8 cellular contexts compared by ENCODE assay signal in genomic region chr2:74507145-74507925, GRCh38. TPM values are rescaled to one million over a fixed set of nuclear protein-coding genes. Genes with fewer than 3 reads are reported as not detected.
DNase-seq lines count a peak whose midpoint lies in the region; ATAC-seq and TF ChIP-seq lines count a peak whose summit lies in the region.

TSS of gene PCGF1 (minus strand) at chr2:74507695. CDS start at chr2:74507668, 27 bp downstream.

- peaks cover 0 to 23% (median 16%) of the 10 kb centered on the region in 6 donors for H3K36me3 ChIP-seq in spleen

- peaks cover 92% of the 10 kb centered on the region for H3K27me3 Mint-ChIP-seq in WTC11 (ENCODE audit: low read depth)
- peaks cover 17 to 31% (median 24%) of the 10 kb centered on the region in 3 donors for H3K27me3 Mint-ChIP-seq in immature natural killer cell (ENCODE audit: low read depth in 3 of 3)

- peak within 1 kb of the TSS; percentile 97 to 100 (median 99) for H3K27ac ChIP-seq in spleen

- no peak for TF ChIP-seq POLR2A in spleen (IDR thresholded peaks at IDR 0.05)

- H3K4me1 Mint-ChIP-seq in WTC11 (peaks cover 29% of the 10 kb centered on the region), immature natural killer cell (peaks cover 57 to 59% of the 10 kb centered on the region in 2 donors)

- CTCF ChIA-PET in WTC11 (lab: Charles Lee), result interaction anchor here (1.1 to 3.0 kb wide), 6 partner anchors 8 to 80 kb away, joined by 3 to 13 read pairs (median 6); partner anchors contain the start of genes CCDC142, HTRA2 and TTC31

- DNase-seq in AG09309 (ENCODE audit: low read depth) (peak; percentile 93), NCI-H226 (peak; percentile 95), WTC11 (ENCODE audit: low spot score) (peak; percentile 99), cardiac fibroblast (ENCODE audit: low read depth in 2 of 2) (peak; percentile 98 to 99), immature natural killer cell (peak; percentile 98 to 99 (median 98)), spleen (peak; percentile 98)

- H3K27me3 ChIP-seq in spleen (replicated peaks in 1 of 7), result peaks cover 0 to 46% (median 21%) of the 10 kb centered on the region in 7 donors

- intact Hi-C loops in spleen (cut with DNase I; ENCODE audit: low total_unique reads), result no loop called here

- H3K4me3 Mint-ChIP-seq in WTC11, result peak within 1 kb of the TSS; percentile 99
- peak within 1 kb of the TSS; percentile 98 to 100 (median 99) for H3K4me3 Mint-ChIP-seq in immature natural killer cell

- peak within 1 kb of the TSS; percentile 100 for H3K27ac Mint-ChIP-seq in WTC11
- peak within 1 kb of the TSS; percentile 99 to 100 (median 100) for H3K27ac Mint-ChIP-seq in immature natural killer cell

- POLR2A ChIA-PET in WTC11 (lab: Charles Lee), result interaction anchor here (0.6 to 1.1 kb wide), 4 partner anchors 9 to 49 kb away, joined by 3 to 8 read pairs (median 3); partner anchors contain the start of genes LOXL3 and WBP1

- peak; percentile 53 for TF ChIP-seq CTCF in AG09309 (IDR thresholded peaks at IDR 0.05; ENCODE audit: control insufficient read depth, insufficient read depth, low read depth, low read length, missing control alignments)
- no peak for TF ChIP-seq CTCF in WTC11 (IDR thresholded peaks at IDR 0.05)
- TF ChIP-seq CTCF in cardiac fibroblast (IDR thresholded peaks at IDR 0.05; ENCODE audit: low read depth, low read length), result peak; percentile 30
- peak; percentile 36 to 78 (median 64) for TF ChIP-seq CTCF in spleen (IDR thresholded peaks at IDR 0.05 in 8 of 11, conservative IDR thresholded peaks at IDR 0.05 in 3 of 11)

- H3K36me3 Mint-ChIP-seq in WTC11 (peaks cover 22% of the 10 kb centered on the region), immature natural killer cell (peaks cover 5 to 16% (median 13%) of the 10 kb centered on the region in 3 donors)

- peak within 1 kb of the TSS; percentile 84 for H3K4me3 ChIP-seq in AG09309 (ENCODE audit: control insufficient read depth, low read depth, low read length)
- H3K4me3 ChIP-seq in cardiac fibroblast (replicated peaks in 1 of 2; ENCODE audit: low read depth in 2 of 2, low read length in 2 of 2), result peak within 1 kb of the TSS; percentile 97
- peak within 1 kb of the TSS; percentile 60 to 90 (median 62) for H3K4me3 ChIP-seq in spleen

- peaks cover 19 to 57% (median 54%) of the 10 kb centered on the region in 6 donors for H3K4me1 ChIP-seq in spleen

- WGBS in spleen, 5 donors, result 0 to 2% (median 1%) methylated on average over 51 to 56 of the region's 56 CpGs

- no peaks in the 10 kb centered on the region for H3K9me3 ChIP-seq in spleen

- peak; percentile 90 for ATAC-seq in GM18909 (IDR thresholded peaks at IDR 0.05; ENCODE audit: poor library complexity, unreplicated experiment)
- peak; percentile 91 for ATAC-seq in HG03175 (IDR thresholded peaks at IDR 0.05; ENCODE audit: unreplicated experiment)
- peak; percentile 86 for ATAC-seq in WTC11

- H3K9me3 Mint-ChIP-seq in WTC11 (no peaks in the 10 kb centered on the region), immature natural killer cell (no peaks in the 10 kb centered on the region)

TF ChIP-seq in WTC11, 78 proteins besides CTCF, POLR2A, EP300 and RAD21 (continues in another document):
- TF ChIP-seq, protein P1, sequence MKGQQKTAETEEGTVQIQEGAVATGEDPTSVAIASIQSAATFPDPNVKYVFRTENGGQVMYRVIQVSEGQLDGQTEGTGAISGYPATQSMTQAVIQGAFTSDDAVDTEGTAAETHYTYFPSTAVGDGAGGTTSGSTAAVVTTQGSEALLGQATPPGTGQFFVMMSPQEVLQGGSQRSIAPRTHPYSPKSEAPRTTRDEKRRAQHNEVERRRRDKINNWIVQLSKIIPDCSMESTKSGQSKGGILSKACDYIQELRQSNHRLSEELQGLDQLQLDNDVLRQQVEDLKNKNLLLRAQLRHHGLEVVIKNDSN (CRISPR knock-in tag; IDR thresholded peaks at IDR 0.05), result peak; percentile 93
- TF ChIP-seq ETV6 (CRISPR knock-in tag; IDR thresholded peaks at IDR 0.05) (peak; percentile 62; the same call in 1 of the 2 replicates), GABPB1 (CRISPR knock-in tag; IDR thresholded peaks at IDR 0.05) (peak; percentile 82), ZNF138 (CRISPR knock-in tag; conservative IDR thresholded peaks at IDR 0.05) (no peak), KAT7 (CRISPR knock-in tag; IDR thresholded peaks at IDR 0.05; ENCODE audit: borderline replicate concordance) (peak; percentile 63; the same call in 1 of the 2 replicates), ZNF232 (CRISPR knock-in tag; IDR thresholded peaks at IDR 0.05) (peak; percentile 51; the same call in 1 of the 2 replicates), CBFB (CRISPR knock-in tag; IDR thresholded peaks at IDR 0.05; ENCODE audit: low read depth) (0 out of 2 replicates have a peak, but pooled peaks have one; percentile 68), RELA (CRISPR knock-in tag; IDR thresholded peaks at IDR 0.05; ENCODE audit: borderline replicate concordance) (no peak), CREM (CRISPR knock-in tag; IDR thresholded peaks at IDR 0.05) (peak; percentile 26; the same call in 1 of the 2 replicates), IRF1 (CRISPR knock-in tag; IDR thresholded peaks at IDR 0.05) (no peak), SP1 (CRISPR knock-in tag; conservative IDR thresholded peaks at IDR 0.05) (peak; percentile 66), FOXP1 (CRISPR knock-in tag; IDR thresholded peaks at IDR 0.05; ENCODE audit: borderline replicate concordance) (peak; percentile 75; the same call in 1 of the 2 replicates), NFYB (CRISPR knock-in tag; conservative IDR thresholded peaks at IDR 0.05; ENCODE audit: low read depth) (0 out of 2 replicates have a peak, but pooled peaks have one; percentile 16)
- TF ChIP-seq, protein P2, sequence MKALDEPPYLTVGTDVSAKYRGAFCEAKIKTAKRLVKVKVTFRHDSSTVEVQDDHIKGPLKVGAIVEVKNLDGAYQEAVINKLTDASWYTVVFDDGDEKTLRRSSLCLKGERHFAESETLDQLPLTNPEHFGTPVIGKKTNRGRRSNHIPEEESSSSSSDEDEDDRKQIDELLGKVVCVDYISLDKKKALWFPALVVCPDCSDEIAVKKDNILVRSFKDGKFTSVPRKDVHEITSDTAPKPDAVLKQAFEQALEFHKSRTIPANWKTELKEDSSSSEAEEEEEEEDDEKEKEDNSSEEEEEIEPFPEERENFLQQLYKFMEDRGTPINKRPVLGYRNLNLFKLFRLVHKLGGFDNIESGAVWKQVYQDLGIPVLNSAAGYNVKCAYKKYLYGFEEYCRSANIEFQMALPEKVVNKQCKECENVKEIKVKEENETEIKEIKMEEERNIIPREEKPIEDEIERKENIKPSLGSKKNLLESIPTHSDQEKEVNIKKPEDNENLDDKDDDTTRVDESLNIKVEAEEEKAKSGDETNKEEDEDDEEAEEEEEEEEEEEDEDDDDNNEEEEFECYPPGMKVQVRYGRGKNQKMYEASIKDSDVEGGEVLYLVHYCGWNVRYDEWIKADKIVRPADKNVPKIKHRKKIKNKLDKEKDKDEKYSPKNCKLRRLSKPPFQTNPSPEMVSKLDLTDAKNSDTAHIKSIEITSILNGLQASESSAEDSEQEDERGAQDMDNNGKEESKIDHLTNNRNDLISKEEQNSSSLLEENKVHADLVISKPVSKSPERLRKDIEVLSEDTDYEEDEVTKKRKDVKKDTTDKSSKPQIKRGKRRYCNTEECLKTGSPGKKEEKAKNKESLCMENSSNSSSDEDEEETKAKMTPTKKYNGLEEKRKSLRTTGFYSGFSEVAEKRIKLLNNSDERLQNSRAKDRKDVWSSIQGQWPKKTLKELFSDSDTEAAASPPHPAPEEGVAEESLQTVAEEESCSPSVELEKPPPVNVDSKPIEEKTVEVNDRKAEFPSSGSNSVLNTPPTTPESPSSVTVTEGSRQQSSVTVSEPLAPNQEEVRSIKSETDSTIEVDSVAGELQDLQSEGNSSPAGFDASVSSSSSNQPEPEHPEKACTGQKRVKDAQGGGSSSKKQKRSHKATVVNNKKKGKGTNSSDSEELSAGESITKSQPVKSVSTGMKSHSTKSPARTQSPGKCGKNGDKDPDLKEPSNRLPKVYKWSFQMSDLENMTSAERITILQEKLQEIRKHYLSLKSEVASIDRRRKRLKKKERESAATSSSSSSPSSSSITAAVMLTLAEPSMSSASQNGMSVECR (CRISPR knock-in tag; IDR thresholded peaks at IDR 0.05; ENCODE audit: borderline replicate concordance), result peak; percentile 75; the same call in 1 of the 2 replicates
- TF ChIP-seq, protein P3, sequence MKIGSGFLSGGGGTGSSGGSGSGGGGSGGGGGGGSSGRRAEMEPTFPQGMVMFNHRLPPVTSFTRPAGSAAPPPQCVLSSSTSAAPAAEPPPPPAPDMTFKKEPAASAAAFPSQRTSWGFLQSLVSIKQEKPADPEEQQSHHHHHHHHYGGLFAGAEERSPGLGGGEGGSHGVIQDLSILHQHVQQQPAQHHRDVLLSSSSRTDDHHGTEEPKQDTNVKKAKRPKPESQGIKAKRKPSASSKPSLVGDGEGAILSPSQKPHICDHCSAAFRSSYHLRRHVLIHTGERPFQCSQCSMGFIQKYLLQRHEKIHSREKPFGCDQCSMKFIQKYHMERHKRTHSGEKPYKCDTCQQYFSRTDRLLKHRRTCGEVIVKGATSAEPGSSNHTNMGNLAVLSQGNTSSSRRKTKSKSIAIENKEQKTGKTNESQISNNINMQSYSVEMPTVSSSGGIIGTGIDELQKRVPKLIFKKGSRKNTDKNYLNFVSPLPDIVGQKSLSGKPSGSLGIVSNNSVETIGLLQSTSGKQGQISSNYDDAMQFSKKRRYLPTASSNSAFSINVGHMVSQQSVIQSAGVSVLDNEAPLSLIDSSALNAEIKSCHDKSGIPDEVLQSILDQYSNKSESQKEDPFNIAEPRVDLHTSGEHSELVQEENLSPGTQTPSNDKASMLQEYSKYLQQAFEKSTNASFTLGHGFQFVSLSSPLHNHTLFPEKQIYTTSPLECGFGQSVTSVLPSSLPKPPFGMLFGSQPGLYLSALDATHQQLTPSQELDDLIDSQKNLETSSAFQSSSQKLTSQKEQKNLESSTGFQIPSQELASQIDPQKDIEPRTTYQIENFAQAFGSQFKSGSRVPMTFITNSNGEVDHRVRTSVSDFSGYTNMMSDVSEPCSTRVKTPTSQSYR (CRISPR knock-in tag; IDR thresholded peaks at IDR 0.05), result 0 out of 2 replicates have a peak, but pooled peaks have one; percentile 30

RNA-seq across cellular contexts. Expression of gene PCGF1, which starts in this region (rescaled TPM):
- total RNA-seq in WTC11 (2021), result 13.7 to 15.7 TPM (median 15.4 TPM) in 3 replicates
- polyA plus RNA-seq in immature natural killer cell, result 10 to 100 TPM; 18.8 to 22.8 (median 19.5) TPM
- 10 to 100 TPM; 12.7 to 20.4 (median 14.7) TPM for total RNA-seq in spleen
- polyA plus RNA-seq in spleen, result 10 to 100 TPM in 2 of 3 donors, 1 to 10 TPM in 1; 9.6 to 11.8 (median 11.6) TPM

Comparison
In these comparisons a context has a peak if more than half of its experiments do, and no peak if none do; other contexts are left out.
1. Peak in every context shown above with its lines: DNase-seq, ATAC-seq, H3K4me3 ChIP-seq and H3K27ac ChIP-seq.